8 cellular contexts compared by ENCODE assay signal in genomic region chr11:129896062-129896461, GRCh38. TPM values are rescaled to one million over a fixed set of nuclear protein-coding genes. Genes with fewer than 3 reads are reported as not detected.
DNase-seq lines count a peak whose midpoint lies in the region; ATAC-seq, FAIRE-seq and TF ChIP-seq lines count a peak whose summit lies in the region.

No MANE protein-coding gene starts in this region.

- TF ChIP-seq CTCF in Peyer's patch (IDR thresholded peaks at IDR 0.05): no peak
- no peak for TF ChIP-seq CTCF in endothelial cell of umbilical vein (IDR thresholded peaks at IDR 0.05; ENCODE audit: extremely low read depth in 1 of 2, insufficient read depth in 1 of 2, low read depth in 1 of 2, low read length in 2 of 2)
- TF ChIP-seq CTCF in foreskin keratinocyte (conservative IDR thresholded peaks at IDR 0.05): no peak

- CTCF ChIA-PET in endothelial cell of umbilical vein (lab: Charles Lee): interaction anchor here (1.1 to 2.8 kb wide), 5 partner anchors 14 to 250 kb away, joined by 3 to 26 read pairs (median 4); no protein-coding TSS in a partner anchor

- H3K36me3 ChIP-seq in HAP-1 (replicated peaks): peaks cover 19% of the 10 kb centered on the region
- peaks cover 0 to 21% (median 0%) of the 10 kb centered on the region in 3 donors for H3K36me3 ChIP-seq in Peyer's patch
- peaks cover 0 to 6% of the 10 kb centered on the region in 2 experiments for H3K36me3 ChIP-seq in endothelial cell of umbilical vein (ENCODE audit: control insufficient read depth in 2 of 2, extremely low read depth in 1 of 2, insufficient read depth in 2 of 2, low read length in 2 of 2)
- peaks cover 27% of the 10 kb centered on the region for H3K36me3 ChIP-seq in neuron (ENCODE audit: insufficient read depth, low read length)

- H3K27me3 ChIP-seq in HAP-1 (ENCODE audit: low read depth) (no peaks in the 10 kb centered on the region), Peyer's patch (no peaks in the 10 kb centered on the region), endothelial cell of umbilical vein (ENCODE audit: control insufficient read depth in 2 of 2, insufficient read depth in 2 of 2, low read length in 2 of 2) (no peaks in the 10 kb centered on the region), neuron (ENCODE audit: insufficient read depth, low read length) (no peaks in the 10 kb centered on the region), foreskin keratinocyte (no peaks in the 10 kb centered on the region)

- H3K9me1 ChIP-seq in endothelial cell of umbilical vein (replicated peaks; ENCODE audit: control insufficient read depth, extremely low read depth, insufficient read depth, low read length): no peaks in the 10 kb centered on the region

- FAIRE-seq in endothelial cell of umbilical vein (lab: Jason Lieb, UNC): no peak

- POLR2A ChIA-PET in endothelial cell of umbilical vein (lab: Charles Lee): no interaction called here

- no peak for ATAC-seq in foreskin keratinocyte

- in situ Hi-C loops in HAP-1 (cut with MboI; ENCODE audit: low sequenced_read_pairs): no loop called here

- peak overlapping the region; percentile 77 for H3K4me3 ChIP-seq in HAP-1
- peak overlapping the region; percentile 85 to 98 (median 91) for H3K4me3 ChIP-seq in Peyer's patch
- peak overlapping the region in 1 of 3 experiments; percentile 72 for H3K4me3 ChIP-seq in endothelial cell of umbilical vein (replicated peaks in 1 of 3; ENCODE audit: insufficient read depth in 1 of 3, low read depth in 1 of 3, low read length in 3 of 3)
- H3K4me3 ChIP-seq in neuron (ENCODE audit: low read length): peak overlapping the region; percentile 98

- peaks cover 20% of the 10 kb centered on the region for H3K79me2 ChIP-seq in endothelial cell of umbilical vein (ENCODE audit: control insufficient read depth, insufficient read depth, low read length)

- peak overlapping the region; percentile 73 for H3K4me2 ChIP-seq in endothelial cell of umbilical vein (ENCODE audit: insufficient read depth, low read length)

- H3K4me1 ChIP-seq in HAP-1 (peaks cover 15% of the 10 kb centered on the region), Peyer's patch (peaks cover 0 to 15% (median 2%) of the 10 kb centered on the region in 4 donors), endothelial cell of umbilical vein (ENCODE audit: control insufficient read depth, extremely low read depth, insufficient read depth, low read length) (peaks cover 9% of the 10 kb centered on the region), neuron (ENCODE audit: insufficient read depth, low read length) (peaks cover 11% of the 10 kb centered on the region), foreskin keratinocyte (no peaks in the 10 kb centered on the region)

- intact Hi-C loops in endothelial cell of umbilical vein (cut with micrococcal nuclease): loop anchor here (10.0 kb wide), 2 partner anchors 419 to 621 kb away; partner anchors contain the start of gene ZBTB44

- peak overlapping the region; percentile 75 to 87 (median 80) for H3K27ac ChIP-seq in Peyer's patch
- H3K27ac ChIP-seq in endothelial cell of umbilical vein (ENCODE audit: insufficient read depth, low read depth, low read length): no peak overlapping the region
- no peak overlapping the region for H3K27ac ChIP-seq in foreskin keratinocyte

- no peak overlapping the region for H3K9ac ChIP-seq in endothelial cell of umbilical vein (replicated peaks; ENCODE audit: extremely low read depth, insufficient read depth, low read length)

- no peak for TF ChIP-seq POLR2A in Peyer's patch (IDR thresholded peaks at IDR 0.05)
- no peak for TF ChIP-seq POLR2A in endothelial cell of umbilical vein (IDR thresholded peaks at IDR 0.05; ENCODE audit: low read depth, low read length)

- DNase-seq in HAP-1 (ENCODE audit: low spot score in 2 of 2) (no peak), Peyer's patch (no peak), endothelial cell of umbilical vein (ENCODE audit: low read depth, low spot score) (no peak), foreskin keratinocyte (no peak), RPMI8226 (no peak), cerebellar cortex (ENCODE audit: low spot score) (no peak), NCI-H2171 (lab: John Stamatoyannopoulos, UW) (no peak)

- no TSS peak for BruUV-seq in endothelial cell of umbilical vein (replicated peaks; lab: Mats Ljungman, UMichigan)

- no peaks in the 10 kb centered on the region for H4K20me1 ChIP-seq in endothelial cell of umbilical vein (replicated peaks; ENCODE audit: control insufficient read depth, extremely low read depth, insufficient read depth, low read length)

- dilution Hi-C loops in endothelial cell of umbilical vein (cut with MboI; ENCODE audit: extremely low pct_ligation_motif_present, low sequenced_read_pairs): no loop called here

- no peaks in the 10 kb centered on the region for H3K9me3 ChIP-seq in HAP-1
- H3K9me3 ChIP-seq in Peyer's patch: no peaks in the 10 kb centered on the region
- no peaks in the 10 kb centered on the region for H3K9me3 ChIP-seq in endothelial cell of umbilical vein (replicated peaks; ENCODE audit: control insufficient read depth, insufficient read depth, low read length)
- no peaks in the 10 kb centered on the region for H3K9me3 ChIP-seq in neuron (ENCODE audit: low read length)

- H2AFZ ChIP-seq in endothelial cell of umbilical vein (ENCODE audit: low read depth, low read length) (peak overlapping the region; percentile 90), neuron (ENCODE audit: low read depth, low read length) (peak overlapping the region; percentile 88)

TF ChIP-seq in endothelial cell of umbilical vein, 7 proteins besides CTCF, POLR2A, EP300 and RAD21:
- no peak for TF ChIP-seq POLR2AphosphoS5 (IDR thresholded peaks at IDR 0.05; ENCODE audit: insufficient read depth, low read depth, low read length)
- TF ChIP-seq MYC (IDR thresholded peaks at IDR 0.05; ENCODE audit: low read depth, low read length): no peak
- no peak for TF ChIP-seq FOS (IDR thresholded peaks at IDR 0.05; ENCODE audit: borderline replicate concordance, insufficient read depth, low read length)
- TF ChIP-seq EZH2 (IDR thresholded peaks at IDR 0.05; ENCODE audit: borderline replicate concordance, low read depth, low read length, severe bottlenecking): no peak
- TF ChIP-seq MAX (IDR thresholded peaks at IDR 0.05; ENCODE audit: insufficient read depth, insufficient read length): no peak
- no peak for TF ChIP-seq GATA2 (IDR thresholded peaks at IDR 0.05; ENCODE audit: insufficient read depth, insufficient read length, low read depth, low read length)
- no peak for TF ChIP-seq JUN (IDR thresholded peaks at IDR 0.05; ENCODE audit: borderline replicate concordance, insufficient read depth, insufficient read length, low read depth)

RNA-seq across cellular contexts. Expression of gene NFRKB, which starts 0.7 kb away (rescaled TPM):
- total RNA-seq in Peyer's patch (10 to 100 TPM; 46.9 to 54.8 (median 49.2) TPM), endothelial cell of umbilical vein (30.1 and 30.6 TPM in 2 replicates), foreskin keratinocyte (21.8 and 23.7 TPM in 2 replicates)
- polyA plus RNA-seq in endothelial cell of umbilical vein (20.0 and 21.7 TPM in 2 replicates), foreskin keratinocyte (7.2 and 7.5 TPM in 2 replicates)
- polyA plus RNA-seq in endothelial cell of umbilical vein (2011; cell fraction: cytosol; rRNA removed): 17.6 and 17.9 TPM in 2 replicates
- polyA plus RNA-seq in endothelial cell of umbilical vein (2011; cell fraction: nucleus; rRNA removed): 66.5 and 71.4 TPM in 2 replicates
- polyA plus RNA-seq in endothelial cell of umbilical vein (2012): 21.4 and 23.0 TPM in 2 replicates
- 25.7 and 26.6 TPM in 2 replicates for polyA minus RNA-seq in endothelial cell of umbilical vein
- 11.0 TPM for polyA minus RNA-seq in endothelial cell of umbilical vein (2011; cell fraction: cytosol; rRNA and poly(A)+ RNA removed)
- 22.6 and 29.7 TPM in 2 replicates for polyA minus RNA-seq in endothelial cell of umbilical vein (2011; cell fraction: nucleus; rRNA and poly(A)+ RNA removed)

Comparison
In these comparisons a context has a peak if more than half of its experiments do, and no peak if none do; other contexts are left out.
1. H3K27ac ChIP-seq: peak in Peyer's patch (4 of 4); none in endothelial cell of umbilical vein (single experiment) and foreskin keratinocyte (single experiment).